ENCODE assay signal across 8 cellular contexts in genomic region chr16:17578921-17579876, GRCh38.
DNase-seq lines count a peak whose midpoint lies in the region; ATAC-seq and TF ChIP-seq lines count a peak whose summit lies in the region.

No MANE protein-coding gene starts in this region.

- H3K4me3 ChIP-seq in cardiac fibroblast (replicated peaks in 1 of 2; ENCODE audit: low read depth in 2 of 2, low read length in 2 of 2) (no peak overlapping the region), kidney epithelial cell (ENCODE audit: low read depth, low read length) (no peak overlapping the region)

- no peaks in the 10 kb centered on the region for H3K36me3 ChIP-seq in kidney epithelial cell (ENCODE audit: control insufficient read depth, insufficient read depth, low read length)

- DNase-seq in DMS53 (lab: John Stamatoyannopoulos, UW) (peak; percentile 53), DMS53 treated with DMSO at 0.1 percent for 48 hours (lab: John Stamatoyannopoulos, UW; ENCODE audit: unreplicated experiment) (no peak), NCI-H1105 (lab: John Stamatoyannopoulos, UW) (peak; percentile 40), cardiac fibroblast (ENCODE audit: low read depth in 2 of 2) (peak; percentile 74 to 81), kidney epithelial cell (ENCODE audit: low read depth) (peak; percentile 7)
- peak; percentile 31 for DNase-seq in stimulated activated CD4-positive, alpha-beta T cell treated with anti-CD3 and anti-CD28 coated beads, Interleukin-2, amount 100 ng/mL, for 4 hours (ENCODE audit: low read depth)

- no peaks in the 10 kb centered on the region for H3K27me3 ChIP-seq in kidney epithelial cell (ENCODE audit: control insufficient read depth, insufficient read depth, low read length)

- no peak overlapping the region for H3K27ac ChIP-seq in VCaP

- TF ChIP-seq CTCF in VCaP (conservative IDR thresholded peaks at IDR 0.05) (peak; percentile 83), cardiac fibroblast (IDR thresholded peaks at IDR 0.05; ENCODE audit: low read depth, low read length) (peak; percentile 84), kidney epithelial cell (IDR thresholded peaks at IDR 0.05; ENCODE audit: insufficient read depth, low read length, poor library complexity, severe bottlenecking) (peak; percentile 62)

- ATAC-seq in HG03095 (IDR thresholded peaks at IDR 0.05; ENCODE audit: unreplicated experiment) = no peak
